In genomic region chr15:72783563-72784232, GRCh38 we compare ENCODE assay signal across 1 cellular context.
A peak's percentile ranks its signal among the peaks of the same experiment; 100 is the strongest.
TF ChIP-seq lines count a peak whose summit lies in the region.

ADPGK (minus strand) TSS chr15:72783758; CDS start chr15:72783691, 67 bp downstream.

TF ChIP-seq in K562, 482 proteins besides CTCF, POLR2A, EP300 and RAD21 (continued from another document and continues in another):
- TF ChIP-seq ZNF655 (CRISPR knock-in tag; IDR thresholded peaks at IDR 0.05) (no peak), NR4A1 (CRISPR knock-in tag; IDR thresholded peaks at IDR 0.05) (no peak), NR4A1 (tag; IDR thresholded peaks at IDR 0.05) (no peak), ZNF668 (CRISPR knock-in tag; IDR thresholded peaks at IDR 0.05) (no peak), ZNF217 (CRISPR knock-in tag; IDR thresholded peaks at IDR 0.05) (no peak), EZH2 (IDR thresholded peaks at IDR 0.05; ENCODE audit: borderline replicate concordance, low read depth, low read length) (no peak), ZBTB9 (CRISPR knock-in tag; IDR thresholded peaks at IDR 0.05) (peak; percentile 31; the same call in 1 of the 2 replicates), L3MBTL2 (IDR thresholded peaks at IDR 0.05) (no peak), ZNF699 (CRISPR knock-in tag; IDR thresholded peaks at IDR 0.05; ENCODE audit: insufficient replicate concordance) (no peak), CTBP1 (IDR thresholded peaks at IDR 0.05; ENCODE audit: borderline replicate concordance) (peak; percentile 60; the same call in 1 of the 2 replicates), E2F6 (IDR thresholded peaks at IDR 0.05; ENCODE audit: borderline replicate concordance in 1 of 2, extremely low read depth in 1 of 2, insufficient read depth in 1 of 2, insufficient read length in 1 of 2, low read depth in 1 of 2, low read length in 1 of 2, poor library complexity in 1 of 2, severe bottlenecking in 1 of 2) (peak in 1 of 2 experiments; percentile 8), MTA3 (IDR thresholded peaks at IDR 0.05; ENCODE audit: borderline replicate concordance) (peak; percentile 91; the same call in 1 of the 2 replicates), PHF8 (IDR thresholded peaks at IDR 0.05; ENCODE audit: borderline replicate concordance, low read length) (peak; percentile 91), ARID3A (IDR thresholded peaks at IDR 0.05; ENCODE audit: borderline replicate concordance, low read depth, low read length) (no peak), MAX (CRISPR knock-in tag; IDR thresholded peaks at IDR 0.05) (0 out of 2 replicates have a peak, but pooled peaks have one; percentile 70), RBM14 (IDR thresholded peaks at IDR 0.05; ENCODE audit: borderline replicate concordance, insufficient read depth, low read depth, low read length) (0 out of 2 replicates have a peak, but pooled peaks have one; percentile 34), RNF219 (CRISPR knock-in tag; IDR thresholded peaks at IDR 0.05) (no peak), ZNF561 (CRISPR knock-in tag; conservative IDR thresholded peaks at IDR 0.05) (no peak), HNRNPH1 (optimal IDR thresholded peaks at IDR 0.05; ENCODE audit: low read depth, low read length) (no peak), FOXM1 (IDR thresholded peaks at IDR 0.05; ENCODE audit: low read depth) (no peak), FOXM1 (CRISPR knock-in tag; IDR thresholded peaks at IDR 0.05; ENCODE audit: low read depth) (peak; percentile 40; the same call in 1 of the 2 replicates), E2F4 (CRISPR knock-in tag; IDR thresholded peaks at IDR 0.05; ENCODE audit: low read depth) (peak; percentile 15; the same call in 1 of the 2 replicates), ZNF695 (CRISPR knock-in tag; IDR thresholded peaks at IDR 0.05) (no peak), RCOR1 (IDR thresholded peaks at IDR 0.05; ENCODE audit: borderline replicate concordance in 1 of 2, low read depth in 2 of 2, low read length in 2 of 2) (0 out of 4 replicates have a peak, but pooled peaks of 1 of the 2 experiments have one; percentile 51), ZNF408 (CRISPR knock-in tag; IDR thresholded peaks at IDR 0.05; ENCODE audit: low read depth) (no peak), ZNF354B (CRISPR knock-in tag; IDR thresholded peaks at IDR 0.05) (no peak), CUX1 (CRISPR knock-in tag; IDR thresholded peaks at IDR 0.05) (no peak), ETV5 (CRISPR knock-in tag; IDR thresholded peaks at IDR 0.05; ENCODE audit: low read depth) (peak; percentile 85), ZNF444 (CRISPR knock-in tag; IDR thresholded peaks at IDR 0.05) (no peak), E4F1 (CRISPR knock-in tag; IDR thresholded peaks at IDR 0.05; ENCODE audit: borderline replicate concordance) (no peak), MTA1 (IDR thresholded peaks at IDR 0.05; ENCODE audit: borderline replicate concordance) (peak; percentile 99), SMC3 (conservative IDR thresholded peaks at IDR 0.05; ENCODE audit: insufficient read depth, low read depth, low read length) (no peak), SMAD1 (IDR thresholded peaks at IDR 0.05; ENCODE audit: low read depth, low read length, partially characterized antibody) (no peak), KDM4B (IDR thresholded peaks at IDR 0.05; ENCODE audit: borderline replicate concordance in 2 of 2, low read depth in 1 of 2) (no peak), TAF1 (IDR thresholded peaks at IDR 0.05; ENCODE audit: control insufficient read depth, extremely low read depth, insufficient read depth, low read length, severe bottlenecking) (peak; percentile 88), ERF (CRISPR knock-in tag; IDR thresholded peaks at IDR 0.05) (peak; percentile 76; the same call in 1 of the 2 replicates), ZNF280A (IDR thresholded peaks at IDR 0.05; ENCODE audit: low read depth, partially characterized antibody) (no peak), HDAC1 (IDR thresholded peaks at IDR 0.05) (peak in 1 of 2 experiments; percentile 97; a peak in 2 of 4 replicates), OTX1 (CRISPR knock-in tag; IDR thresholded peaks at IDR 0.05) (no peak)
